1 cellular context compared by ENCODE assay signal in genomic region chr19:17282488-17283256, GRCh38.
TF ChIP-seq lines count a peak whose summit lies in the region.

No MANE protein-coding gene starts in this region.

TF ChIP-seq in HepG2, 621 proteins besides CTCF, POLR2A, EP300 and RAD21 (continued from another document and continues in another):
- TF ChIP-seq ZNF639 (CRISPR knock-in tag; conservative IDR thresholded peaks at IDR 0.05) (no peak), RERE (CRISPR knock-in tag; IDR thresholded peaks at IDR 0.05; ENCODE audit: low read depth) (no peak), TERF1 (CRISPR knock-in tag; IDR thresholded peaks at IDR 0.05) (no peak), MTERF4 (CRISPR knock-in tag; IDR thresholded peaks at IDR 0.05) (no peak), ZNF556 (CRISPR knock-in tag; IDR thresholded peaks at IDR 0.05; ENCODE audit: borderline replicate concordance) (peak; percentile 24; the same call in 1 of the 2 replicates), IKZF5 (CRISPR knock-in tag; IDR thresholded peaks at IDR 0.05) (peak; percentile 58; the same call in 1 of the 2 replicates), ZNF451 (CRISPR knock-in tag; IDR thresholded peaks at IDR 0.05) (peak; percentile 64; the same call in 1 of the 2 replicates), MIER2 (CRISPR knock-in tag; IDR thresholded peaks at IDR 0.05) (0 out of 2 replicates have a peak, but pooled peaks have one; percentile 37), PRDM10 (CRISPR knock-in tag; IDR thresholded peaks at IDR 0.05; ENCODE audit: low read depth) (0 out of 2 replicates have a peak, but pooled peaks have one; percentile 21), ZNF652 (CRISPR knock-in tag; IDR thresholded peaks at IDR 0.05; ENCODE audit: borderline replicate concordance, low read depth) (no peak), ZNF207 (IDR thresholded peaks at IDR 0.05; ENCODE audit: borderline replicate concordance) (no peak), SRSF1 (optimal IDR thresholded peaks at IDR 0.05; ENCODE audit: low read depth, low read length) (no peak), ZNF530 (CRISPR knock-in tag; IDR thresholded peaks at IDR 0.05; ENCODE audit: low read depth) (no peak), SUZ12 (IDR thresholded peaks at IDR 0.05; ENCODE audit: low read depth, low read length) (no peak), ZNF121 (CRISPR knock-in tag; IDR thresholded peaks at IDR 0.05) (peak; percentile 74), E2F2 (CRISPR knock-in tag; IDR thresholded peaks at IDR 0.05; ENCODE audit: borderline replicate concordance) (no peak), AGO1 (IDR thresholded peaks at IDR 0.05; ENCODE audit: low read depth, low read length, poor library complexity, severe bottlenecking) (no peak), ZNF274 (CRISPR knock-in tag; IDR thresholded peaks at IDR 0.05) (0 out of 2 replicates have a peak, but pooled peaks have one; percentile 37), ZFP36L1 (CRISPR knock-in tag; IDR thresholded peaks at IDR 0.05) (no peak), PRDM15 (CRISPR knock-in tag; IDR thresholded peaks at IDR 0.05) (no peak), ATF2 (CRISPR knock-in tag; IDR thresholded peaks at IDR 0.05) (peak; percentile 37; the same call in 1 of the 2 replicates), ZNF251 (CRISPR knock-in tag; IDR thresholded peaks at IDR 0.05) (no peak), THRA (CRISPR knock-in tag; IDR thresholded peaks at IDR 0.05; ENCODE audit: borderline replicate concordance) (no peak), TCF12 (IDR thresholded peaks at IDR 0.05) (no peak), TCF12 (CRISPR knock-in tag; IDR thresholded peaks at IDR 0.05) (no peak), NR0B2 (CRISPR knock-in tag; IDR thresholded peaks at IDR 0.05) (peak; percentile 55; the same call in 1 of the 2 replicates), NR1H2 (CRISPR knock-in tag; IDR thresholded peaks at IDR 0.05; ENCODE audit: borderline replicate concordance, low read depth) (no peak), KDM6A (CRISPR knock-in tag; IDR thresholded peaks at IDR 0.05; ENCODE audit: low read depth) (no peak), RORA (CRISPR knock-in tag; IDR thresholded peaks at IDR 0.05) (no peak), NFATC3 (CRISPR knock-in tag; IDR thresholded peaks at IDR 0.05) (no peak), ZNF546 (CRISPR knock-in tag; conservative IDR thresholded peaks at IDR 0.05) (no peak)
